Comparison of ENCODE assay signal across 18 cellular contexts in genomic region chr7:43278088-43278644, GRCh38.
"Had no signal": no experiment of that assay in that cellular context is flagged by ENCODE, and none has a peak within 500 bp of the region (broad histone marks: within the 10 kb centered on the region; RNA-seq: fewer than 3 reads in every experiment).

No MANE protein-coding gene starts in this region.

- H3K27ac Mint-ChIP-seq: activated CD4-positive, alpha-beta memory T cell treated with anti-CD3 and anti-CD28 coated beads for 36 hours; activated naive CD4-positive, alpha-beta T cell treated with anti-CD3 and anti-CD28 coated beads, Interleukin-2, amount 10 ng/mL, durations not matched to agents 7 days and 5 days; activated T-cell treated with anti-CD3 and anti-CD28 coated beads, Interleukin-2, amount 50 U/mL, for 24 hours; mesothelial cell of epicardium; nephron progenitor cell; stimulated activated memory B cell treated with anti-CD40 and anti-IgM and Interleukin-4, amounts not matched to agents 10 μg/mL and 1 μg/mL and 100 μg/mL, for 72 hours had no signal

- H3K4me1 ChIP-seq: body of pancreas, heart left ventricle, lower lobe of right lung had no signal

- H3K4me3 Mint-ChIP-seq: activated CD4-positive, alpha-beta memory T cell treated with anti-CD3 and anti-CD28 coated beads for 36 hours; activated naive CD4-positive, alpha-beta T cell treated with anti-CD3 and anti-CD28 coated beads, Interleukin-2, amount 10 ng/mL, durations not matched to agents 7 days and 5 days; activated T-cell treated with anti-CD3 and anti-CD28 coated beads, Interleukin-2, amount 50 U/mL, for 24 hours; mesothelial cell of epicardium; nephron progenitor cell; stimulated activated memory B cell treated with anti-CD40 and anti-IgM and Interleukin-4, amounts not matched to agents 10 μg/mL and 1 μg/mL and 100 μg/mL, for 72 hours had no signal

- DNase-seq: activated CD4-positive, alpha-beta memory T cell treated with anti-CD3 and anti-CD28 coated beads for 36 hours; activated CD4-positive, alpha-beta T cell treated with anti-CD3 and anti-CD28 coated beads for 1 hour; activated naive CD4-positive, alpha-beta T cell treated with anti-CD3 and anti-CD28 coated beads, Interleukin-2, amount 10 ng/mL, durations not matched to agents 7 days and 5 days; activated T-cell treated with anti-CD3 and anti-CD28 coated beads, Interleukin-2, amount 50 U/mL, for 24 hours; body of pancreas; central memory CD4-positive, alpha-beta T cell; effector CD8-positive, alpha-beta T cell; foreskin melanocyte; heart left ventricle; left colon; lower lobe of right lung; nephron progenitor cell; occipital lobe; tibial artery had no signal

- H3K9me3 Mint-ChIP-seq: activated CD4-positive, alpha-beta memory T cell treated with anti-CD3 and anti-CD28 coated beads for 36 hours; activated naive CD4-positive, alpha-beta T cell treated with anti-CD3 and anti-CD28 coated beads, Interleukin-2, amount 10 ng/mL, durations not matched to agents 7 days and 5 days; activated T-cell treated with anti-CD3 and anti-CD28 coated beads, Interleukin-2, amount 50 U/mL, for 24 hours; mesothelial cell of epicardium; nephron progenitor cell; stimulated activated memory B cell treated with anti-CD40 and anti-IgM and Interleukin-4, amounts not matched to agents 10 μg/mL and 1 μg/mL and 100 μg/mL, for 72 hours had no signal

- H3K4me1 Mint-ChIP-seq: activated naive CD4-positive, alpha-beta T cell treated with anti-CD3 and anti-CD28 coated beads, Interleukin-2, amount 10 ng/mL, durations not matched to agents 7 days and 5 days; stimulated activated memory B cell treated with anti-CD40 and anti-IgM and Interleukin-4, amounts not matched to agents 10 μg/mL and 1 μg/mL and 100 μg/mL, for 72 hours had no signal

- H3K36me3 Mint-ChIP-seq: activated CD4-positive, alpha-beta memory T cell treated with anti-CD3 and anti-CD28 coated beads for 36 hours; activated naive CD4-positive, alpha-beta T cell treated with anti-CD3 and anti-CD28 coated beads, Interleukin-2, amount 10 ng/mL, durations not matched to agents 7 days and 5 days; mesothelial cell of epicardium; stimulated activated memory B cell treated with anti-CD40 and anti-IgM and Interleukin-4, amounts not matched to agents 10 μg/mL and 1 μg/mL and 100 μg/mL, for 72 hours had no signal

- ATAC-seq: body of pancreas; heart left ventricle; left colon; lower lobe of right lung; stimulated activated memory B cell treated with anti-CD40 and anti-IgM and Interleukin-4, amounts not matched to agents 10 μg/mL and 1 μg/mL and 100 μg/mL, for 72 hours had no signal

- H3K27ac ChIP-seq: body of pancreas, coronary artery, heart left ventricle, lower lobe of right lung, tibial artery, VCaP had no signal
